10 cellular contexts compared by ENCODE assay signal in genomic region chr16:57618306-57619132, GRCh38. TPM values are rescaled to one million over a fixed set of nuclear protein-coding genes. Genes with fewer than 3 reads are reported as not detected.
A peak's percentile ranks its signal among the peaks of the same experiment; 100 is the strongest.
DNase-seq lines count a peak whose midpoint lies in the region; ATAC-seq and TF ChIP-seq lines count a peak whose summit lies in the region.
"Had no signal": no experiment of that assay in that cellular context is flagged by ENCODE, and none has a peak within 500 bp of the region (broad histone marks: within the 10 kb centered on the region; RNA-seq: fewer than 3 reads in every experiment).

No MANE protein-coding gene starts in this region.

- POLR2A ChIA-PET in Caco-2 (lab: Charles Lee) = interaction anchor here (0.9 kb wide), 1 partner anchor 11 kb away, joined by 5 read pairs; no protein-coding TSS in a partner anchor

- no peak overlapping the region for H3K4me3 ChIP-seq in Caco-2 (ENCODE audit: low read depth, low read length)
- H3K4me3 ChIP-seq in osteoblast (ENCODE audit: insufficient read depth, low read length) = no peak overlapping the region

- H3K9me3 ChIP-seq in Caco-2 (no peaks in the 10 kb centered on the region), osteoblast (ENCODE audit: low read depth, low read length) (no peaks in the 10 kb centered on the region)

- no peak overlapping the region for H3K4me2 ChIP-seq in osteoblast (ENCODE audit: insufficient read depth, low read length)

- no TSS peak for BruUV-seq in Caco-2 (replicated peaks; lab: Mats Ljungman, UMichigan)

- peak overlapping the region; percentile 82 for H3K4me3 Mint-ChIP-seq in Caco-2 (ENCODE audit: unreplicated experiment)
- no peak overlapping the region for H3K4me3 Mint-ChIP-seq in effector memory CD8-positive, alpha-beta T cell
- H3K4me3 Mint-ChIP-seq: CD8-positive, alpha-beta memory T cell had no signal

- no peaks in the 10 kb centered on the region for H4K20me1 ChIP-seq in osteoblast (ENCODE audit: insufficient read depth, low read length)

- H3K36me3 Mint-ChIP-seq in Caco-2 (ENCODE audit: insufficient read depth, unreplicated experiment) = peaks cover 23% of the 10 kb centered on the region
- H3K36me3 Mint-ChIP-seq in effector memory CD8-positive, alpha-beta T cell (ENCODE audit: insufficient read depth) = no peaks in the 10 kb centered on the region

- peaks cover 32% of the 10 kb centered on the region for H3K4me1 Mint-ChIP-seq in Caco-2 (ENCODE audit: low read depth, unreplicated experiment)
- H3K4me1 Mint-ChIP-seq in effector memory CD8-positive, alpha-beta T cell (ENCODE audit: low read depth in 2 of 2) = peaks cover 37 to 56% of the 10 kb centered on the region in 2 donors

- CTCF ChIA-PET in Caco-2 (lab: Charles Lee) = interaction anchor here (0.6 to 2.2 kb wide), 5 partner anchors 9 to 139 kb away, joined by 3 to 8 read pairs (median 3); no protein-coding TSS in a partner anchor

- H3K4me1 ChIP-seq in Caco-2 = peaks cover 46% of the 10 kb centered on the region
- peaks cover 2% of the 10 kb centered on the region for H3K4me1 ChIP-seq in osteoblast (ENCODE audit: insufficient read depth, low read length)

- H3K79me2 ChIP-seq in osteoblast (ENCODE audit: insufficient read depth, low read length) = no peaks in the 10 kb centered on the region

- TF ChIP-seq CTCF in Caco-2 (IDR thresholded peaks at IDR 0.05; ENCODE audit: insufficient read depth in 1 of 2, low read depth in 1 of 2, low read length in 1 of 2, severe bottlenecking in 1 of 2, unreplicated experiment in 1 of 2) (no peak), osteoblast (IDR thresholded peaks at IDR 0.05; ENCODE audit: extremely low read depth, low read depth, low read length) (no peak)

- no peak for ATAC-seq in effector memory CD8-positive, alpha-beta T cell (replicated peaks)
- no peak for ATAC-seq in HG03521 (IDR thresholded peaks at IDR 0.05; ENCODE audit: unreplicated experiment)

- intact Hi-C loops in Caco-2 (cut with micrococcal nuclease; ENCODE audit: unreplicated experiment) = loop anchor here (1.0 to 2.0 kb wide), 3 partner anchors 11 to 31 kb away; no protein-coding TSS in a partner anchor

- H3K36me3 ChIP-seq in Caco-2 (ENCODE audit: control insufficient read depth, insufficient read depth, low read length) = 0 out of 2 replicates have a peak, but pooled peaks cover 2% of the 10 kb centered on the region
- H3K36me3 ChIP-seq in osteoblast (ENCODE audit: insufficient read depth, low read length) = no peaks in the 10 kb centered on the region

- peak overlapping the region; percentile 76 for H3K27ac Mint-ChIP-seq in Caco-2 (ENCODE audit: unreplicated experiment)
- H3K27ac Mint-ChIP-seq in effector memory CD8-positive, alpha-beta T cell = peak overlapping the region; percentile 78 to 93

- DNase-seq in Caco-2 (peak; percentile 57 to 64), NCI-H460 (ENCODE audit: extremely low read depth, low read depth) (peak; percentile 50), osteoblast (ENCODE audit: insufficient read length, low spot score, missing footprints) (peak; percentile 50), GDM1 (lab: John Stamatoyannopoulos, UW) (no peak), NCI-H146 (lab: John Stamatoyannopoulos, UW) (no peak)
- no peak for DNase-seq in effector memory CD8-positive, alpha-beta T cell
- no peak for DNase-seq in stimulated activated naive CD4-positive, alpha-beta T cell (lab: John Stamatoyannopoulos, UW)
- DNase-seq: hypothalamus had no signal

- H3K9me3 Mint-ChIP-seq in Caco-2 (ENCODE audit: unreplicated experiment) = no peaks in the 10 kb centered on the region
- no peaks in the 10 kb centered on the region for H3K9me3 Mint-ChIP-seq in effector memory CD8-positive, alpha-beta T cell
- H3K9me3 Mint-ChIP-seq: CD8-positive, alpha-beta memory T cell had no signal

- no peaks in the 10 kb centered on the region for H3K27me3 ChIP-seq in Caco-2 (replicated peaks; ENCODE audit: control insufficient read depth, insufficient read depth, low read length)
- H3K27me3 ChIP-seq in osteoblast (ENCODE audit: insufficient read depth, low read length) = no peaks in the 10 kb centered on the region

- no peak overlapping the region for H2AFZ ChIP-seq in osteoblast (ENCODE audit: low read length)

- H3K27ac ChIP-seq in osteoblast (ENCODE audit: low read depth, low read length) = no peak overlapping the region

- no peaks in the 10 kb centered on the region for H3K27me3 Mint-ChIP-seq in Caco-2 (ENCODE audit: insufficient read depth, unreplicated experiment)
- no peaks in the 10 kb centered on the region for H3K27me3 Mint-ChIP-seq in effector memory CD8-positive, alpha-beta T cell
- H3K27me3 Mint-ChIP-seq: CD8-positive, alpha-beta memory T cell had no signal

RNA-seq across cellular contexts. Expression of gene ADGRG1, which starts 9.9 kb away (rescaled TPM):
- total RNA-seq in Caco-2 (2022) = 153 and 195 TPM in 2 replicates
- 15.1 and 20.2 TPM in 2 replicates for total RNA-seq in NCI-H460 (2014; rRNA removed; shearing (Covaris generic))
- polyA plus RNA-seq in NCI-H460 (2014; cell fraction: nucleus; rRNA removed) = 11.1 and 12.2 TPM in 2 replicates
- total RNA-seq in osteoblast = 0.29 and 0.72 TPM in 2 replicates

RNA-seq across cellular contexts. Expression of gene ADGRG3, which starts 49.6 kb away (rescaled TPM):
- total RNA-seq in Caco-2 (2022) (0.25 TPM in 1 of 2 replicates, not detected in the other), osteoblast (not detected in 2 replicates)
- total RNA-seq in NCI-H460 (2014; rRNA removed; shearing (Covaris generic)) = 8.8 and 9.8 TPM in 2 replicates
- polyA plus RNA-seq in NCI-H460 (2014; cell fraction: nucleus; rRNA removed) = 6.4 and 9.8 TPM in 2 replicates
- total RNA-seq: CD8-positive, alpha-beta memory T cell had no signal
- polyA plus RNA-seq: CD8-positive, alpha-beta memory T cell had no signal

Comparison
In these comparisons a context has a peak if more than half of its experiments do, and no peak if none do; other contexts are left out.
1. DNase-seq: peak in Caco-2 (2 of 2), NCI-H460 (single experiment) and osteoblast (single experiment); none in effector memory CD8-positive, alpha-beta T cell (0 of 3), stimulated activated naive CD4-positive, alpha-beta T cell (0 of 6), GDM1 (single experiment) and NCI-H146 (single experiment).